In the genomic region with DNA sequence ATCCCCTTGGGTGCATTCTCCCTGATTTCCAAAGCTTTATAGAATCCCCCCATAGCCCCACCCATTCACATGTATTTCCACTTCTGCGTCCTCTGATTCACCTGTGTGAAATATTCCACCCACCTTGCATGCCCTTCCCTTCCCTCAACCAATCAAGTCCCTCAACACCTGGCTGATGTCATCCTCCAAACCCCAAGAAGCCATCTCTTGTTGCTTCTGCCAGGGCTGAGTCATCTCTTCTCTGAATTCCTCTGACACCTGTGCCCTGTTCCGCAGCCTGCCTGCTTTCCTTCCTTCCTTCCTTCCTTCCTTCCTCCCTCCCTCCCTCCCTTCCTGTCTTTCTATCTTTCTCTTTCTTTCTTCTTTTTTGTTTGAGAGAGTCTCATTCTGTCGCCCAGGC, we compare ENCODE assay signal across 22 cellular contexts. TPM values are rescaled to one million over a fixed set of nuclear protein-coding genes. Genes with fewer than 3 reads are reported as not detected.
DNase-seq lines count a peak whose midpoint lies in the region; ATAC-seq and TF ChIP-seq lines count a peak whose summit lies in the region.
"Had no signal": no experiment of that assay in that cellular context is flagged by ENCODE, and none has a peak within 500 bp of the region (broad histone marks: within the 10 kb centered on the region; RNA-seq: fewer than 3 reads in every experiment).

No MANE protein-coding gene starts in this region.

- CTCF ChIA-PET in PC-3 (lab: Charles Lee), result no interaction called here

- H3K9me2 ChIP-seq in GM23338 (ENCODE audit: insufficient read depth) (no peaks in the 10 kb centered on the region), PC-3 (replicated peaks; ENCODE audit: low read length) (no peaks in the 10 kb centered on the region)

- H3K79me2 ChIP-seq in GM23338 (replicated peaks; ENCODE audit: insufficient read depth) (peaks cover 99% of the 10 kb centered on the region), PC-3 (ENCODE audit: low read length) (no peaks in the 10 kb centered on the region)

- H3K9me3 ChIP-seq in PC-3 (ENCODE audit: low read length), result no peaks in the 10 kb centered on the region
- H3K9me3 ChIP-seq: BE2C, Caco-2 had no signal

- H3K4me2 ChIP-seq in GM23338, result no peak overlapping the region
- no peak overlapping the region for H3K4me2 ChIP-seq in PC-3 (ENCODE audit: low read length)

- no peak for ATAC-seq in GM23338
- ATAC-seq in PC-3, result no peak
- peak; percentile 26 for ATAC-seq in foreskin keratinocyte
- ATAC-seq in HG03025 (IDR thresholded peaks at IDR 0.05; ENCODE audit: low FRiP score, unreplicated experiment), result no peak
- no peak for ATAC-seq in GM19324 (IDR thresholded peaks at IDR 0.05; ENCODE audit: low FRiP score, unreplicated experiment)

- no TSS peak for BruUV-seq in PC-3 (replicated peaks; lab: Mats Ljungman, UMichigan)

- TF ChIP-seq CTCF in GM23338 (conservative IDR thresholded peaks at IDR 0.05; ENCODE audit: low read depth in 2 of 2) (no peak), PC-3 (conservative IDR thresholded peaks at IDR 0.05; ENCODE audit: low read depth, low read length) (no peak), foreskin keratinocyte (conservative IDR thresholded peaks at IDR 0.05) (no peak)

- H4K20me1 ChIP-seq in GM23338 (replicated peaks; ENCODE audit: insufficient read depth) (peaks cover 94% of the 10 kb centered on the region), PC-3 (ENCODE audit: low read length) (no peaks in the 10 kb centered on the region)

- no peak overlapping the region for H3K9ac ChIP-seq in PC-3 (ENCODE audit: low read length)

- H3K27me3 ChIP-seq in GM23338 (ENCODE audit: insufficient read depth) (no peaks in the 10 kb centered on the region), PC-3 (ENCODE audit: low read length) (peaks cover 29% of the 10 kb centered on the region), foreskin keratinocyte (peaks cover 23% of the 10 kb centered on the region)
- H3K27me3 ChIP-seq: BE2C had no signal

- H3K36me3 ChIP-seq in GM23338 (ENCODE audit: insufficient read depth) (no peaks in the 10 kb centered on the region), PC-3 (ENCODE audit: low read depth, low read length) (no peaks in the 10 kb centered on the region)

- H3F3A ChIP-seq in GM23338 (replicated peaks; ENCODE audit: low read depth) (no peaks in the 10 kb centered on the region), PC-3 (ENCODE audit: low read length, unreplicated experiment) (no peaks in the 10 kb centered on the region)

- peaks cover 6% of the 10 kb centered on the region for H3K27me3 Mint-ChIP-seq in GM23338 (ENCODE audit: insufficient read depth, low read depth, poor library complexity)

- peaks cover 35% of the 10 kb centered on the region for H3K4me1 ChIP-seq in GM23338 (ENCODE audit: insufficient read depth)
- H3K4me1 ChIP-seq in PC-3 (ENCODE audit: insufficient read depth, low read length), result no peaks in the 10 kb centered on the region
- no peaks in the 10 kb centered on the region for H3K4me1 ChIP-seq in foreskin keratinocyte
- H3K4me1 ChIP-seq: BE2C, Caco-2 had no signal

- H3K36me3 Mint-ChIP-seq in GM23338 (ENCODE audit: low read depth), result no peaks in the 10 kb centered on the region

- peak overlapping the region; percentile 22; the same call in 1 of the 2 replicates for H3K27ac Mint-ChIP-seq in GM23338
- H3K27ac Mint-ChIP-seq: CD4-positive, alpha-beta T cell; H9 had no signal

- no peak overlapping the region for H3K4me3 Mint-ChIP-seq in GM23338
- H3K4me3 Mint-ChIP-seq: CD4-positive, alpha-beta T cell; H9 had no signal

- H3K4me1 Mint-ChIP-seq in GM23338, result peaks cover 41% of the 10 kb centered on the region

- no peak overlapping the region for H3K27ac ChIP-seq in GM23338 (ENCODE audit: low read depth)
- no peak overlapping the region for H3K27ac ChIP-seq in PC-3 (ENCODE audit: low read length)
- no peak overlapping the region for H3K27ac ChIP-seq in foreskin keratinocyte

- no peak overlapping the region for H2AFZ ChIP-seq in GM23338
- no peak overlapping the region for H2AFZ ChIP-seq in PC-3 (ENCODE audit: low read length)

- no peaks in the 10 kb centered on the region for H3K9me3 Mint-ChIP-seq in GM23338
- H3K9me3 Mint-ChIP-seq: H9 had no signal

- H3K4me3 ChIP-seq in GM23338, result no peak overlapping the region
- no peak overlapping the region for H3K4me3 ChIP-seq in PC-3 (ENCODE audit: low read length)

- DNase-seq in GM23338 (ENCODE audit: low spot score), result no peak
- peak; percentile 8 for DNase-seq in PC-3
- peak in 1 of 2 donors; percentile 10 for DNase-seq in foreskin keratinocyte
- peak; percentile 70 for DNase-seq in putamen (ENCODE audit: low spot score)
- no peak for DNase-seq in OCI-M2 (lab: John Stamatoyannopoulos, UW; ENCODE audit: unreplicated experiment)
- DNase-seq: BE2C; Caco-2; CD4-positive, alpha-beta T cell; DMS 273 treated with DMSO at 0.1 percent for 48 hours; H9; KBM-7; NCI-H1092; NCI-H1436; NCI-H187 treated with DMSO at 0.1 percent for 48 hours; NCI-H2171; NCI-H526; OCI-M1; SHP77; SW 1271 had no signal

- intact Hi-C loops in PC-3 (cut with micrococcal nuclease), result no loop called here

- POLR2A ChIA-PET in PC-3 (lab: Charles Lee; ENCODE audit: unreplicated experiment), result no interaction called here

TF ChIP-seq in GM23338, 12 proteins besides CTCF, POLR2A, EP300 and RAD21 (continues in another document):
- TF ChIP-seq POLR2AphosphoS5 (IDR thresholded peaks at IDR 0.05; ENCODE audit: low read depth), result no peak
- TF ChIP-seq EZH2 (IDR thresholded peaks at IDR 0.05; ENCODE audit: low read depth, unreplicated experiment), result no peak
- no peak for TF ChIP-seq NANOG (IDR thresholded peaks at IDR 0.05; ENCODE audit: borderline replicate concordance)
- no peak for TF ChIP-seq ZNF331 (CRISPR knock-in tag; IDR thresholded peaks at IDR 0.05; ENCODE audit: low read depth)
- no peak for TF ChIP-seq JUNB (IDR thresholded peaks at IDR 0.05; ENCODE audit: unreplicated experiment)
- TF ChIP-seq ETS1 (IDR thresholded peaks at IDR 0.05), result no peak

RNA-seq across cellular contexts. Expression of gene CRMP1, which starts 9.9 kb away (rescaled TPM):
- total RNA-seq in GM23338 (2014; rRNA removed; shearing (Covaris generic)), result 143 and 146 TPM in 2 replicates
- polyA plus RNA-seq in GM23338 (2016; fragmentation: Nextera tagmentation; extraction: Ambion mirVana) (52.7 and 53.6 TPM in 2 replicates), foreskin keratinocyte (not detected in 2 replicates)
- total RNA-seq in PC-3 (2014; rRNA removed) (not detected in 2 replicates), foreskin keratinocyte (not detected in 2 replicates)
- total RNA-seq: Caco-2; CD4-positive, alpha-beta T cell; G401 had no signal

Comparison
In these comparisons a context has a peak if more than half of its experiments do, and no peak if none do; other contexts are left out.
1. DNase-seq: peak in PC-3 (single experiment) and putamen (single experiment); none in GM23338 (single experiment) and OCI-M2 (single experiment).
2. RNA of gene CRMP1, which starts 9.9 kb away (total RNA-seq): 143 to 146 TPM in GM23338; not detected in foreskin keratinocyte and not detected in PC-3; every median in the first group is over 100 times any median in the second.